Comparison of ENCODE assay signal across 9 cellular contexts in genomic region chr1:156095906-156096508, GRCh38. TPM values are rescaled to one million over a fixed set of nuclear protein-coding genes. Genes with fewer than 3 reads are reported as not detected.
DNase-seq lines count a peak whose midpoint lies in the region; ATAC-seq lines count a peak whose summit lies in the region.
"Had no signal": no experiment of that assay in that cellular context is flagged by ENCODE, and none has a peak within 500 bp of the region (broad histone marks: within the 10 kb centered on the region; RNA-seq: fewer than 3 reads in every experiment).

No MANE protein-coding gene starts in this region.

- no peaks in the 10 kb centered on the region for H3K36me3 ChIP-seq in subcutaneous abdominal adipose tissue (ENCODE audit: control insufficient read depth in 5 of 5, insufficient read depth in 5 of 5, low read length in 5 of 5)
- H3K36me3 ChIP-seq: prostate gland had no signal

- no peaks in the 10 kb centered on the region for H3K36me3 Mint-ChIP-seq in activated naive CD4-positive, alpha-beta T cell treated with anti-CD3 and anti-CD28 coated beads, Interleukin-2, amount 50 U/mL, for 24 hours
- peaks cover 2 to 3% of the 10 kb centered on the region in 2 donors for H3K36me3 Mint-ChIP-seq in activated T-cell treated with anti-CD3 and anti-CD28 coated beads, Interleukin-2, amount 50 U/mL, for 72 hours (ENCODE audit: insufficient read depth in 2 of 2)
- H3K36me3 Mint-ChIP-seq in immature natural killer cell = no peaks in the 10 kb centered on the region

- peak overlapping the region; percentile 89 for H3K27ac Mint-ChIP-seq in activated naive CD4-positive, alpha-beta T cell treated with anti-CD3 and anti-CD28 coated beads, Interleukin-2, amount 50 U/mL, for 24 hours
- H3K27ac Mint-ChIP-seq in activated T-cell treated with anti-CD3 and anti-CD28 coated beads, Interleukin-2, amount 50 U/mL, for 72 hours = peak overlapping the region; percentile 61
- peak overlapping the region in 5 of 6 donors; percentile 94 to 96 (median 95) for H3K27ac Mint-ChIP-seq in immature natural killer cell

- H3K4me3 Mint-ChIP-seq in activated naive CD4-positive, alpha-beta T cell treated with anti-CD3 and anti-CD28 coated beads, Interleukin-2, amount 50 U/mL, for 24 hours = peak overlapping the region; percentile 67
- peak overlapping the region; percentile 33 to 81 for H3K4me3 Mint-ChIP-seq in activated T-cell treated with anti-CD3 and anti-CD28 coated beads, Interleukin-2, amount 50 U/mL, for 72 hours
- H3K4me3 Mint-ChIP-seq in immature natural killer cell = no peak overlapping the region

- peak overlapping the region; percentile 84 for H3K27ac ChIP-seq in subcutaneous abdominal adipose tissue (ENCODE audit: low read depth, low read length)

- no peaks in the 10 kb centered on the region for H3K9me3 ChIP-seq in subcutaneous abdominal adipose tissue (ENCODE audit: control insufficient read depth in 5 of 5, low read length in 5 of 5)
- H3K9me3 ChIP-seq: prostate gland had no signal

- DNase-seq in activated naive CD4-positive, alpha-beta T cell (lab: John Stamatoyannopoulos, UW) = no peak
- no peak for DNase-seq in activated T-cell treated with anti-CD3 and anti-CD28 coated beads, Interleukin-2, amount 50 U/mL, for 72 hours
- DNase-seq in immature natural killer cell = no peak
- no peak for DNase-seq in C1 segment of cervical spinal cord (lab: John Stamatoyannopoulos, UW)
- no peak for DNase-seq in T1000 (lab: John Stamatoyannopoulos, UW)

- H3K27me3 Mint-ChIP-seq in activated naive CD4-positive, alpha-beta T cell treated with anti-CD3 and anti-CD28 coated beads, Interleukin-2, amount 50 U/mL, for 24 hours = no peaks in the 10 kb centered on the region
- H3K27me3 Mint-ChIP-seq in activated T-cell treated with anti-CD3 and anti-CD28 coated beads, Interleukin-2, amount 50 U/mL, for 72 hours (ENCODE audit: low read depth) = peaks cover 26% of the 10 kb centered on the region
- H3K27me3 Mint-ChIP-seq in immature natural killer cell (ENCODE audit: low read depth in 3 of 3) = peaks cover 10 to 14% (median 11%) of the 10 kb centered on the region in 3 donors

- peak overlapping the region in 1 of 5 donors; percentile 49 for H3K4me3 ChIP-seq in subcutaneous abdominal adipose tissue (ENCODE audit: low read depth in 1 of 5, low read length in 5 of 5)
- H3K4me3 ChIP-seq: prostate gland had no signal

- peak overlapping the region in 3 of 5 donors; percentile 39 to 60 (median 44) for H3K9ac ChIP-seq in subcutaneous abdominal adipose tissue (ENCODE audit: low read length in 5 of 5)

- no peaks in the 10 kb centered on the region for H3K27me3 ChIP-seq in subcutaneous abdominal adipose tissue (ENCODE audit: control insufficient read depth in 5 of 5, insufficient read depth in 4 of 5, low read length in 5 of 5)

- H3K4me1 ChIP-seq in subcutaneous abdominal adipose tissue (ENCODE audit: control insufficient read depth in 5 of 5, insufficient read depth in 5 of 5, low read length in 5 of 5) = peaks cover 19 to 31% (median 30%) of the 10 kb centered on the region in 5 donors
- H3K4me1 ChIP-seq: prostate gland had no signal

- peaks cover 41% of the 10 kb centered on the region for H3K4me1 Mint-ChIP-seq in activated naive CD4-positive, alpha-beta T cell treated with anti-CD3 and anti-CD28 coated beads, Interleukin-2, amount 50 U/mL, for 24 hours
- peaks cover 54% of the 10 kb centered on the region for H3K4me1 Mint-ChIP-seq in activated T-cell treated with anti-CD3 and anti-CD28 coated beads, Interleukin-2, amount 50 U/mL, for 72 hours (ENCODE audit: low read depth)
- H3K4me1 Mint-ChIP-seq in immature natural killer cell = peaks cover 19 to 29% of the 10 kb centered on the region in 2 donors

- ATAC-seq in activated T-cell treated with anti-CD3 and anti-CD28 coated beads, Interleukin-2, amount 50 U/mL, for 72 hours (replicated peaks in 1 of 2) = no peak
- ATAC-seq in HG02884 (IDR thresholded peaks at IDR 0.05; ENCODE audit: unreplicated experiment) = no peak

- H3K9me3 Mint-ChIP-seq in activated naive CD4-positive, alpha-beta T cell treated with anti-CD3 and anti-CD28 coated beads, Interleukin-2, amount 50 U/mL, for 24 hours = no peaks in the 10 kb centered on the region
- no peaks in the 10 kb centered on the region for H3K9me3 Mint-ChIP-seq in activated T-cell treated with anti-CD3 and anti-CD28 coated beads, Interleukin-2, amount 50 U/mL, for 72 hours
- no peaks in the 10 kb centered on the region for H3K9me3 Mint-ChIP-seq in immature natural killer cell

RNA-seq across cellular contexts. Expression of gene MEX3A, which starts 13.7 kb away (rescaled TPM):
- under 1 TPM; 0.31 to 0.97 TPM for total RNA-seq in activated T-cell treated with anti-CD3 and anti-CD28 coated beads, Interleukin-2, amount 50 U/mL, for 72 hours
- not detected for polyA plus RNA-seq in immature natural killer cell

RNA-seq across cellular contexts. Expression of gene LMNA, which starts 18.5 kb away (rescaled TPM):
- 100 to 1,000 TPM; 125 to 159 TPM for total RNA-seq in activated T-cell treated with anti-CD3 and anti-CD28 coated beads, Interleukin-2, amount 50 U/mL, for 72 hours
- polyA plus RNA-seq in immature natural killer cell = 10 to 100 TPM in 2 of 3 donors, 1 to 10 TPM in 1; 4.4 to 14.0 (median 10.3) TPM

RNA-seq across cellular contexts. Expression of gene RAB25, which starts 35.0 kb away (rescaled TPM):
- under 1 TPM; 0.53 to 0.95 TPM for total RNA-seq in activated T-cell treated with anti-CD3 and anti-CD28 coated beads, Interleukin-2, amount 50 U/mL, for 72 hours
- not detected for polyA plus RNA-seq in immature natural killer cell

RNA-seq across cellular contexts. Expression of gene LAMTOR2, which starts 41.4 kb away (rescaled TPM):
- total RNA-seq in activated T-cell treated with anti-CD3 and anti-CD28 coated beads, Interleukin-2, amount 50 U/mL, for 72 hours = 10 to 100 TPM; 58.7 to 61.8 TPM
- 100 to 1,000 TPM; 144 to 204 (median 160) TPM for polyA plus RNA-seq in immature natural killer cell

RNA-seq across cellular contexts. Expression of gene UBQLN4, which starts 42.4 kb away (rescaled TPM):
- total RNA-seq in activated T-cell treated with anti-CD3 and anti-CD28 coated beads, Interleukin-2, amount 50 U/mL, for 72 hours = 10 to 100 TPM; 31.4 to 42.6 TPM
- polyA plus RNA-seq in immature natural killer cell = 10 to 100 TPM in 1 of 3 donors, 1 to 10 TPM in 2; 5.0 to 10.8 (median 7.6) TPM

Comparison
In these comparisons a context has a peak if more than half of its experiments do, and no peak if none do; other contexts are left out.
1. H3K4me3 Mint-ChIP-seq: peak in activated naive CD4-positive, alpha-beta T cell treated with anti-CD3 and anti-CD28 coated beads, Interleukin-2, amount 50 U/mL, for 24 hours (single experiment) and activated T-cell treated with anti-CD3 and anti-CD28 coated beads, Interleukin-2, amount 50 U/mL, for 72 hours (2 of 2); none in immature natural killer cell (0 of 5).
2. Peak in every context shown above with its lines, with median percentiles within 50 percentile points of each other: H3K27ac Mint-ChIP-seq.